Comparison of ENCODE assay signal across 17 cellular contexts in the genomic region with DNA sequence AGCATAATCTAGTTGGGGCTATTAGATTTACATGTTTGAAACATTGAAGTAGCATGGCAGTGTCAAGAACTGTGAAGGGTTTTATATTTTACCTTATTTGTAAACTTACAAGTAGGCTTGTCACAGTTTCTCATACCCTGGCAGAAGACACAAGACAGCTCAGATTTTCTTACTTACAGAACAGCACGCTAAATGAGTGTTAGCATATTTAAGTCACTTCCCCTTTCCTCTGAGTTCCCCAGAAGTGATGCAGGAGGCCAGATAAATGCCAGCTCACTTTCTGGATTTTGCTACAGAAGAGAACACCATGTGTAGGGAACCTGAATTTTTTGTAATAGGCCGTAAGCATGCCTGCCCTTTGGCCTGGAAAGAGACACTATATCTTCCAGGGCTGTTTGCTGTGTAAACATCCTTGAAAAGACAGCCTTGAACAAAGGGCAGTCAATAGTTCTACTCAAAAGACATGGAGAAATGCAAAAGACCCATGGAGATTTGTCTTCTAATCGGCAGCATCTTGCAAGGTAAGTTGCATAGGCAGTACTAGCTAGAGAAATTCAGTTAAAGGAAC.
DNase-seq lines count a peak whose midpoint lies in the region; ATAC-seq and TF ChIP-seq lines count a peak whose summit lies in the region.
"Had no signal": no experiment of that assay in that cellular context is flagged by ENCODE, and none has a peak within 500 bp of the region (broad histone marks: within the 10 kb centered on the region; RNA-seq: fewer than 3 reads in every experiment).

No MANE protein-coding gene starts in this region.

- no peaks in the 10 kb centered on the region for H3K79me1 ChIP-seq in mesenchymal stem cell (replicated peaks; ENCODE audit: low read length, poor library complexity, severe bottlenecking)

- no peaks in the 10 kb centered on the region for H3F3A ChIP-seq in PC-3 (ENCODE audit: low read length, unreplicated experiment)

- no peaks in the 10 kb centered on the region for H4K20me1 ChIP-seq in PC-3 (ENCODE audit: low read length)

- H3K18ac ChIP-seq in mesenchymal stem cell (ENCODE audit: low read depth in 1 of 2, low read length in 2 of 2): no peak overlapping the region

- H3K9me3 ChIP-seq in PC-3 (ENCODE audit: low read length) (no peaks in the 10 kb centered on the region), mesenchymal stem cell (ENCODE audit: control insufficient read depth, low read length) (no peaks in the 10 kb centered on the region), adrenal gland (replicated peaks in 1 of 3) (no peaks in the 10 kb centered on the region), heart right ventricle (no peaks in the 10 kb centered on the region)
- H3K9me3 ChIP-seq: BE2C, spleen had no signal

- peak overlapping the region; percentile 3; the same call in 1 of the 2 replicates for H3K4me2 ChIP-seq in PC-3 (ENCODE audit: low read length)
- H3K4me2 ChIP-seq in mesenchymal stem cell (ENCODE audit: low read length, poor library complexity, severe bottlenecking): no peak overlapping the region

- no peak overlapping the region for H4K8ac ChIP-seq in mesenchymal stem cell (ENCODE audit: low read length)

- H3K27me3 ChIP-seq in PC-3 (ENCODE audit: low read length) (no peaks in the 10 kb centered on the region), mesenchymal stem cell (ENCODE audit: control insufficient read depth in 1 of 2, insufficient read depth in 1 of 2, low read length in 2 of 2) (no peaks in the 10 kb centered on the region), adrenal gland (no peaks in the 10 kb centered on the region), heart right ventricle (no peaks in the 10 kb centered on the region)
- H3K27me3 ChIP-seq: BE2C, spleen had no signal

- no peaks in the 10 kb centered on the region for H3K9me2 ChIP-seq in PC-3 (replicated peaks; ENCODE audit: low read length)

- intact Hi-C loops in PC-3 (cut with micrococcal nuclease) (loop anchor here (5.0 kb wide), 2 partner anchors 65 to 80 kb away; no protein-coding TSS in a partner anchor), adrenal gland (cut with DNase I) (no loop called here), heart right ventricle (cut with DNase I) (no loop called here)

- no peak overlapping the region for H3K4ac ChIP-seq in mesenchymal stem cell (ENCODE audit: low read depth in 1 of 2, low read length in 2 of 2)

- CTCF ChIA-PET in PC-3 (lab: Charles Lee) (no interaction called here), HEK293T (lab: Yijun Ruan, JAX) (no interaction called here)

- TF ChIP-seq CTCF in PC-3 (conservative IDR thresholded peaks at IDR 0.05; ENCODE audit: low read depth, low read length): no peak
- TF ChIP-seq CTCF in adrenal gland (IDR thresholded peaks at IDR 0.05): no peak
- no peak for TF ChIP-seq CTCF in heart right ventricle (IDR thresholded peaks at IDR 0.05)

- H2BK15ac ChIP-seq in mesenchymal stem cell (ENCODE audit: low read depth, poor library complexity, severe bottlenecking): no peak overlapping the region

- ATAC-seq in GM18519 (IDR thresholded peaks at IDR 0.05; ENCODE audit: low FRiP score, unreplicated experiment) (peak; percentile 80), HG02884 (IDR thresholded peaks at IDR 0.05; ENCODE audit: unreplicated experiment) (peak; percentile 73), PC-3 (peak; percentile 47), heart right ventricle (no peak)

- no peak overlapping the region for H2BK12ac ChIP-seq in mesenchymal stem cell (ENCODE audit: low read length in 2 of 2)

- POLR2A ChIA-PET in PC-3 (lab: Charles Lee; ENCODE audit: unreplicated experiment) (no interaction called here), HEK293T (lab: Yijun Ruan, JAX) (no interaction called here)

- TF ChIP-seq POLR2A in adrenal gland (IDR thresholded peaks at IDR 0.05): no peak

- H3K27ac ChIP-seq in PC-3 (ENCODE audit: low read length) (no peak overlapping the region), mesenchymal stem cell (ENCODE audit: low read length, poor library complexity, severe bottlenecking) (no peak overlapping the region), adrenal gland (no peak overlapping the region), heart right ventricle (no peak overlapping the region)
- H3K27ac ChIP-seq: epithelial cell of prostate, spleen, WERI-Rb-1 had no signal

- H3K23ac ChIP-seq in mesenchymal stem cell (ENCODE audit: low read length in 2 of 2): no peak overlapping the region

- no peaks in the 10 kb centered on the region for H3K79me2 ChIP-seq in PC-3 (ENCODE audit: low read length)

- no peak overlapping the region for H3K9ac ChIP-seq in PC-3 (ENCODE audit: low read length)
- H3K9ac ChIP-seq in mesenchymal stem cell (ENCODE audit: low read length): no peak overlapping the region

- H2AFZ ChIP-seq in PC-3 (ENCODE audit: low read length) (no peak overlapping the region), mesenchymal stem cell (ENCODE audit: low read depth, low read length) (no peak overlapping the region)

- H3K36me3 ChIP-seq in PC-3 (ENCODE audit: low read depth, low read length): no peaks in the 10 kb centered on the region
- H3K36me3 ChIP-seq in mesenchymal stem cell (ENCODE audit: control insufficient read depth in 1 of 2, insufficient read depth in 2 of 2, low read depth in 1 of 2, low read length in 2 of 2): no peaks in the 10 kb centered on the region
- no peaks in the 10 kb centered on the region for H3K36me3 ChIP-seq in adrenal gland (replicated peaks in 1 of 2)
- no peaks in the 10 kb centered on the region for H3K36me3 ChIP-seq in heart right ventricle
- H3K36me3 ChIP-seq: BE2C, spleen, WERI-Rb-1 had no signal

- DNase-seq in PC-3: peak; percentile 37
- DNase-seq in mesenchymal stem cell: peak; percentile 47
- DNase-seq in HEK293T (ENCODE audit: extremely low spot score): no peak
- no peak for DNase-seq in adrenal gland
- DNase-seq in heart right ventricle: no peak
- no peak for DNase-seq in stimulated activated naive CD4-positive, alpha-beta T cell treated with Interleukin-2 at 50 U/mL for 16 hours (lab: John Stamatoyannopoulos, UW)
- DNase-seq: BE2C, DMS 273 treated with DMSO at 0.1 percent for 48 hours, HFFc6, NCI-H1092, NCI-H2227 treated with DMSO at 0.1 percent for 48 hours, posterior cingulate gyrus, spleen, WERI-Rb-1 had no signal

- no peak overlapping the region for H3K14ac ChIP-seq in mesenchymal stem cell (ENCODE audit: low read length in 2 of 2)

- H2BK120ac ChIP-seq in mesenchymal stem cell (ENCODE audit: low read depth, low read length): no peak overlapping the region

- 16% methylated on average over 3 of the region's 3 CpGs for whole genome bisulfite sequencing in mesenchymal stem cell
- WGBS in adrenal gland, 4 donors: 61 to 76% (median 74%) methylated on average over 3 of the region's 3 CpGs
- 69% methylated on average over 3 of the region's 3 CpGs for WGBS in heart right ventricle, 2 donors

- H3K4me1 ChIP-seq in PC-3 (ENCODE audit: insufficient read depth, low read length) (peaks cover 34% of the 10 kb centered on the region), mesenchymal stem cell (ENCODE audit: control insufficient read depth, insufficient read depth, low read depth, low read length) (no peaks in the 10 kb centered on the region), adrenal gland (replicated peaks in 1 of 2) (peaks cover 0 to 2% of the 10 kb centered on the region in 2 donors), heart right ventricle (no peaks in the 10 kb centered on the region)
- H3K4me1 ChIP-seq: BE2C, spleen had no signal

- no peak overlapping the region for H2AK5ac ChIP-seq in mesenchymal stem cell (ENCODE audit: low read length, severe bottlenecking)

- no peak overlapping the region for H4K91ac ChIP-seq in mesenchymal stem cell (ENCODE audit: low read length)

- H3K4me3 ChIP-seq in PC-3 (ENCODE audit: low read length) (no peak overlapping the region), mesenchymal stem cell (ENCODE audit: insufficient read depth in 1 of 2, low read depth in 1 of 2, low read length in 2 of 2) (no peak overlapping the region), adrenal gland (no peak overlapping the region), heart right ventricle (no peak overlapping the region)
- H3K4me3 ChIP-seq: spleen had no signal

- no peak overlapping the region for H2BK5ac ChIP-seq in mesenchymal stem cell (ENCODE audit: low read depth, low read length, poor library complexity, severe bottlenecking)

- BruUV-seq in PC-3 (replicated peaks; lab: Mats Ljungman, UMichigan): no TSS peak

TF ChIP-seq in HEK293T, 16 proteins besides CTCF, POLR2A, EP300 and RAD21:
- no peak for TF ChIP-seq SUZ12 (IDR thresholded peaks at IDR 0.05)
- no peak for TF ChIP-seq FOXA1 (IDR thresholded peaks at IDR 0.05)
- TF ChIP-seq CTBP1 (IDR thresholded peaks at IDR 0.05; ENCODE audit: borderline replicate concordance): no peak
- TF ChIP-seq, protein P1, sequence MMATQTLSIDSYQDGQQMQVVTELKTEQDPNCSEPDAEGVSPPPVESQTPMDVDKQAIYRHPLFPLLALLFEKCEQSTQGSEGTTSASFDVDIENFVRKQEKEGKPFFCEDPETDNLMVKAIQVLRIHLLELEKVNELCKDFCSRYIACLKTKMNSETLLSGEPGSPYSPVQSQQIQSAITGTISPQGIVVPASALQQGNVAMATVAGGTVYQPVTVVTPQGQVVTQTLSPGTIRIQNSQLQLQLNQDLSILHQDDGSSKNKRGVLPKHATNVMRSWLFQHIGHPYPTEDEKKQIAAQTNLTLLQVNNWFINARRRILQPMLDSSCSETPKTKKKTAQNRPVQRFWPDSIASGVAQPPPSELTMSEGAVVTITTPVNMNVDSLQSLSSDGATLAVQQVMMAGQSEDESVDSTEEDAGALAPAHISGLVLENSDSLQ (IDR thresholded peaks at IDR 0.05): no peak
- TF ChIP-seq FOXM1 (IDR thresholded peaks at IDR 0.05; ENCODE audit: borderline replicate concordance): no peak
- no peak for TF ChIP-seq NFRKB (IDR thresholded peaks at IDR 0.05)
- no peak for TF ChIP-seq BHLHE40 (IDR thresholded peaks at IDR 0.05; ENCODE audit: borderline replicate concordance)
- TF ChIP-seq ARNT (IDR thresholded peaks at IDR 0.05): no peak
- no peak for TF ChIP-seq FOXK2 (IDR thresholded peaks at IDR 0.05)
- no peak for TF ChIP-seq HDGF (IDR thresholded peaks at IDR 0.05; ENCODE audit: borderline replicate concordance)
- no peak for TF ChIP-seq L3MBTL2 (conservative IDR thresholded peaks at IDR 0.05)
- no peak for TF ChIP-seq TARDBP (IDR thresholded peaks at IDR 0.05)
- no peak for TF ChIP-seq ZNF384 (IDR thresholded peaks at IDR 0.05)
- no peak for TF ChIP-seq ELF4 (IDR thresholded peaks at IDR 0.05)
- no peak for TF ChIP-seq SP1 (IDR thresholded peaks at IDR 0.05)

Comparison
In these comparisons a context has a peak if more than half of its experiments do, and no peak if none do; other contexts are left out.
1. ATAC-seq: peak in GM18519 (single experiment), HG02884 (single experiment) and PC-3 (single experiment); none in heart right ventricle (0 of 8).
2. DNase-seq: peak in PC-3 (single experiment) and mesenchymal stem cell (single experiment); none in HEK293T (single experiment), adrenal gland (0 of 7), heart right ventricle (0 of 2) and stimulated activated naive CD4-positive, alpha-beta T cell treated with Interleukin-2 at 50 U/mL for 16 hours (single experiment).